8 cellular contexts compared by ENCODE assay signal in the genomic region with DNA sequence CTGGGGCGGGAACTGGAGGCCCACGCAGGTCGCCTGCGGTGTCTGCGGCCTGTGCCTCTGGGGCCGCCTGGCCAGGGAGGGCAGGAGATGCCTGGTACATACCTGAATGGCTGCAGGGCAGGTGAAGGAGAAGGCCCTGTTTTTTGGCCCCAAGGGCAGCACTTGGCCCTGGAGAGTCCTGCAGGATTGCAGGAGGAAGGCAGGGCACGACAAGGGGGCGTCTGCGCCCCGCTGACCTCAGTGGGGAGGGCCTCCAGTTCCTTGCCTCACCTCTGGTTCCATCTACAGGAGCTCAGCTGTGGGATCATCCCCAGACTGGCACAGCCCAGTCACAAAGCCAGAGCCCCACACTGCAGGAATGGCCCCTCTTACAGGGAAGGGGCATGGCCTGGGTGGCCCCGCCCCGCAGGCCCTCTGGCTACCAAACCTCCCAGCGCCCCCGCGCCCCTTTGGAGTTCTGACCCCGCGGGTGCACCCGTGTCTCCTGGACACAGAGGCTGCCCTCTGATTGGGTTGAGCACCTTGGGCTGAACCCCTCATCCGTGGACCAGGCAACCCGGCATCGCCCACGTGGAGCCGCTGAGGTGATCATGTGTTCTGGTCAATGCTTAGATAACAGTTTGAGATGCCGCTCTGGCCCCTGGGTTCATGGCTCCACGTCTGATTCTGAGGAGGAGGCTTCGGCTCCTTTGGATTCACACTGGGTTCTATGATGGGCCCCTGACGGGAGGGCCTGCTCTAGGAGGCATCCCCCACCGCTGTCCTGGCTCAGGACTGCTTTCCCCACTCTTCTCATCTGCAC. TPM values are rescaled to one million over a fixed set of nuclear protein-coding genes. Genes with fewer than 3 reads are reported as not detected.
A peak's percentile ranks its signal among the peaks of the same experiment; 100 is the strongest.
DNase-seq lines count a peak whose midpoint lies in the region; ATAC-seq and TF ChIP-seq lines count a peak whose summit lies in the region.

No MANE protein-coding gene starts in this region.

- no peaks in the 10 kb centered on the region for H3K9me3 Mint-ChIP-seq in naive thymus-derived CD8-positive, alpha-beta T cell

- POLR2A ChIA-PET in PC-9 (lab: Charles Lee; ENCODE audit: unreplicated experiment) = interaction anchor here (0.7 to 0.8 kb wide), 2 partner anchors 215 to 983 kb away, joined by 3 to 6 read pairs; no protein-coding TSS in a partner anchor
- POLR2A ChIA-PET in naive thymus-derived CD8-positive, alpha-beta T cell (lab: Charles Lee) = interaction anchor here (0.6 to 8.6 kb wide), 20 partner anchors 22 to 373 kb away, joined by 3 to 131 read pairs (median 6); a partner anchor contains a TSS

- intact Hi-C loops in PC-9 (cut with micrococcal nuclease; ENCODE audit: unreplicated experiment) = loop anchor here (1.0 to 10.0 kb wide), 6 partner anchors 114 to 1009 kb away; a partner anchor contains a TSS

- H3K9me3 ChIP-seq in GM23248 (ENCODE audit: low read depth) (no peaks in the 10 kb centered on the region), PC-9 (ENCODE audit: insufficient read depth, low read depth) (no peaks in the 10 kb centered on the region)

- H3K36me3 ChIP-seq in GM23248 (ENCODE audit: low read depth) = no peaks in the 10 kb centered on the region
- H3K36me3 ChIP-seq in PC-9 (ENCODE audit: low read depth) = no peaks in the 10 kb centered on the region

- no peaks in the 10 kb centered on the region for H3K36me3 Mint-ChIP-seq in naive thymus-derived CD8-positive, alpha-beta T cell

- H3K4me3 ChIP-seq in GM23248 = peak overlapping the region; percentile 91
- peak overlapping the region; percentile 97 for H3K4me3 ChIP-seq in PC-9

- H3K4me1 ChIP-seq in GM23248 (ENCODE audit: insufficient read depth) = no peaks in the 10 kb centered on the region
- peaks cover 25% of the 10 kb centered on the region for H3K4me1 ChIP-seq in PC-9 (replicated peaks; ENCODE audit: insufficient read depth)

- H3K4me1 Mint-ChIP-seq in naive thymus-derived CD8-positive, alpha-beta T cell = peaks cover 28 to 59% (median 41%) of the 10 kb centered on the region in 4 donors

- H3K79me2 ChIP-seq in GM23248 (ENCODE audit: insufficient read depth) (peaks cover 16% of the 10 kb centered on the region), PC-9 (ENCODE audit: low read depth) (peaks cover 30% of the 10 kb centered on the region)

- 0 out of 2 replicates have a peak overlapping the region, but pooled peaks have one; percentile 69 for H2AFZ ChIP-seq in GM23248
- peak overlapping the region; percentile 69 for H2AFZ ChIP-seq in PC-9

- H4K20me1 ChIP-seq in GM23248 (ENCODE audit: insufficient read depth) (no peaks in the 10 kb centered on the region), PC-9 (ENCODE audit: insufficient read depth) (no peaks in the 10 kb centered on the region)

- H3K27me3 Mint-ChIP-seq in naive thymus-derived CD8-positive, alpha-beta T cell = no peaks in the 10 kb centered on the region

- peak overlapping the region; percentile 64 for H3K4me2 ChIP-seq in GM23248 (ENCODE audit: unreplicated experiment)
- peak overlapping the region; percentile 99 for H3K4me2 ChIP-seq in PC-9

- peak overlapping the region; percentile 89 for H3K9ac ChIP-seq in GM23248

- TSS peak; percentile 50 for BruUV-seq in PC-9 (replicated peaks; lab: Mats Ljungman, UMichigan)

- no peak for TF ChIP-seq CTCF in PC-9 (conservative IDR thresholded peaks at IDR 0.05)

- peak overlapping the region; percentile 74 to 91 (median 86) for H3K4me3 Mint-ChIP-seq in naive thymus-derived CD8-positive, alpha-beta T cell

- H3K27ac Mint-ChIP-seq in naive thymus-derived CD8-positive, alpha-beta T cell = peak overlapping the region; percentile 88 to 96 (median 94)

- 37 to 46% methylated on average over 21 to 25 of the region's 28 CpGs for WGBS in GM23248 (ENCODE audit: low coverage in 1 of 2, low lambda C conversion rate in 2 of 2, missing lambda C conversion rate in 2 of 2), 2 experiments

- peaks cover 5% of the 10 kb centered on the region for H3K27me3 ChIP-seq in GM23248 (replicated peaks; ENCODE audit: insufficient read depth)
- H3K27me3 ChIP-seq in PC-9 (ENCODE audit: insufficient read depth, low read depth) = no peaks in the 10 kb centered on the region

- DNase-seq in GM23248 (no peak), PC-9 (peak in 1 of 2 experiments; percentile 34), cerebellar cortex (ENCODE audit: low spot score) (peak; percentile 43), D341Med (ENCODE audit: low spot score) (no peak)
- peak in 4 of 10 donors; percentile 5 to 29 (median 26) for DNase-seq in naive thymus-derived CD8-positive, alpha-beta T cell

- H3K27ac ChIP-seq in GM23248 (no peak overlapping the region), PC-9 (no peak overlapping the region)

- H3K9me2 ChIP-seq in GM23248 (ENCODE audit: insufficient read depth) (no peaks in the 10 kb centered on the region), PC-9 (ENCODE audit: insufficient read depth) (no peaks in the 10 kb centered on the region)

- CTCF ChIA-PET in PC-9 (lab: Charles Lee) = no interaction called here

- in situ Hi-C loops in GM23248 (cut with MboI) = loop anchor here (10.0 to 25.0 kb wide), 3 partner anchors 131 to 1011 kb away; a partner anchor contains a TSS

- ATAC-seq in naive thymus-derived CD8-positive, alpha-beta T cell = no peak
- ATAC-seq in HG03432 (IDR thresholded peaks at IDR 0.05; ENCODE audit: unreplicated experiment) (no peak), GM21381 (IDR thresholded peaks at IDR 0.05; ENCODE audit: unreplicated experiment) (no peak), HG02884 (IDR thresholded peaks at IDR 0.05; ENCODE audit: unreplicated experiment) (no peak)

- H3F3A ChIP-seq in GM23248 (ENCODE audit: insufficient read depth) = no peaks in the 10 kb centered on the region
- H3F3A ChIP-seq in PC-9 (ENCODE audit: insufficient read depth, low read depth) = peaks cover 25% of the 10 kb centered on the region; the same call in 1 of the 2 replicates

RNA-seq across cellular contexts. Expression of a gene that starts 1.3 kb away (rescaled TPM):
- total RNA-seq in GM23248 (2014; rRNA removed; shearing (Covaris generic)) = 51.3 and 59.1 TPM in 2 replicates
- 24.7 and 29.1 TPM in 2 replicates for polyA plus RNA-seq in GM23248 (2016; fragmentation: Nextera tagmentation; extraction: Ambion mirVana)
- total RNA-seq in PC-9 (2021) = 24.3 and 26.3 TPM in 2 replicates
- 10 to 100 TPM; 15.5 to 20.1 TPM for total RNA-seq in naive thymus-derived CD8-positive, alpha-beta T cell
- polyA plus RNA-seq in naive thymus-derived CD8-positive, alpha-beta T cell = 10 to 100 TPM in 1 of 3 donors, 1 to 10 TPM in 2; 7.5 to 10.4 (median 9.1) TPM

RNA-seq across cellular contexts. Expression of a gene that starts 22.1 kb away (rescaled TPM):
- 69.7 and 135 TPM in 2 replicates for total RNA-seq in GM23248 (2014; rRNA removed; shearing (Covaris generic))
- polyA plus RNA-seq in GM23248 (2016; fragmentation: Nextera tagmentation; extraction: Ambion mirVana) = 328 and 331 TPM in 2 replicates
- 109 and 131 TPM in 2 replicates for total RNA-seq in PC-9 (2021)
- 100 to 1,000 TPM; 131 to 139 TPM for total RNA-seq in naive thymus-derived CD8-positive, alpha-beta T cell
- 100 to 1,000 TPM; 118 to 146 (median 126) TPM for polyA plus RNA-seq in naive thymus-derived CD8-positive, alpha-beta T cell

RNA-seq across cellular contexts. Expression of a gene that starts 22.3 kb away (rescaled TPM):
- 6.3 and 8.8 TPM in 2 replicates for total RNA-seq in GM23248 (2014; rRNA removed; shearing (Covaris generic))
- polyA plus RNA-seq in GM23248 (2016; fragmentation: Nextera tagmentation; extraction: Ambion mirVana) = 5.5 and 7.2 TPM in 2 replicates
- 47.8 and 51.0 TPM in 2 replicates for total RNA-seq in PC-9 (2021)
- 10 to 100 TPM; 14.5 to 18.8 TPM for total RNA-seq in naive thymus-derived CD8-positive, alpha-beta T cell
- 1 to 10 TPM; 4.3 to 7.1 (median 5.0) TPM for polyA plus RNA-seq in naive thymus-derived CD8-positive, alpha-beta T cell
